In genomic region chr14:90866822-90867221, GRCh38 we compare ENCODE assay signal across 21 cellular contexts.
"Had no signal": no experiment of that assay in that cellular context is flagged by ENCODE, and none has a peak within 500 bp of the region (broad histone marks: within the 10 kb centered on the region; RNA-seq: fewer than 3 reads in every experiment).

No MANE protein-coding gene starts in this region.

- ATAC-seq: HepG2, SK-N-SH treated with all-trans-retinoic acid at 6 μM for 48 hours had no signal

- H3K9me3 ChIP-seq: MG63, SJCRH30 had no signal

- H3K4me3 ChIP-seq: MG63, SJCRH30 had no signal

- H3K27me3 ChIP-seq: MG63, SJCRH30 had no signal

- H3K36me3 ChIP-seq: MG63, SJCRH30 had no signal

- DNase-seq: IMR-90, Karpas-422, KG1, MG63, NCI-H1092, NCI-H1105 treated with DMSO at 0.1 percent for 48 hours, NCI-H1417 treated with DMSO at 0.1 percent for 48 hours, NCI-H146, NCI-H1694 treated with DMSO at 0.1 percent for 48 hours, NCI-H1930, NCI-H2081, NCI-H2107, NCI-H2227 treated with DMSO at 0.1 percent for 48 hours, NCI-H524, NCI-H526 treated with DMSO at 0.1 percent for 48 hours, NCI-H774, RPMI8226, SHP77 treated with DMSO at 0.1 percent for 48 hours, SJCRH30 had no signal

- H3K27ac ChIP-seq: SJCRH30 had no signal

- H3K4me1 ChIP-seq: SJCRH30 had no signal
